ENCODE assay signal across 8 cellular contexts in the genomic region with DNA sequence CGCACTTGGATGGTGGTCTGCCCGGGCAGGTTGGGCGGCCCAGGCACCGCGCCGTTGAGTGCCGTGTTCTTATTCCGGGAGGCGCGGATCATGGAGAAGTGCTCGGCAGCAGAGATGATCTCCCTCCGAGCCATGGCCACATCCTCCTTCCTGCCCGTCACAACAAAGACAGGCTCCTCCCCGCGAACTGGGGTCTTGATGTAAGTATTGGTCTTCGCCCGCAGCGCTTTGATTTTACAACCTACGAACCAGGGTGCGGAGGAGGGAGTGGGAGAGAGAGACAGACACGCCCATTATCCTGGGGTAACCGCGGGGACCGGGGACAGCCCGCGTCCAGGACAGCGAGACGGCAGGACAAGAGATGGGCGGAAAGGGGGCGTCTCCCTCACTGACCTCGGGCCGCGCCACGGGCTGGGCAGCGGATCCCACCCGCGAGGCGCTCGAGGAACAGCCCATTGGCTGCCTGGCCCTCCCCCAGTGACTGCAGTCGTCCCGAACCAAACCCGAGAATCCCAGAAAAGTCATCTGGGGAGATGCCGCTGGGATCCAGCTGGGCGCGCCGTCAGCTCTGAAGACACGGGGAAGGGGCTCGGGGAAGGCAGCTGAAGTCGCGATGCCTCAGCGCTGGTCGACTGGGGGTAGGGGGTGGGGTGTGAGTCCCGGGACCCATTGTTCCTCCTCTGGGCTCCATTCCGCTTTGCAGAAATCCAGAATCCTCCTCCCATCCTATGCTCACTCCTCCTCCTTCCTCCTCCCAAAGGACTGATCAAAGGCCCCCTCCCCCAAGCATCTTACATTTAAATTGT. TPM values are rescaled to one million over a fixed set of nuclear protein-coding genes. Genes with fewer than 3 reads are reported as not detected.
DNase-seq lines count a peak whose midpoint lies in the region; ATAC-seq and TF ChIP-seq lines count a peak whose summit lies in the region.

No MANE protein-coding gene starts in this region.

- peak overlapping the region; percentile 87 for H3K4me2 ChIP-seq in MM.1S (ENCODE audit: low read depth, low read length)

- ATAC-seq in GM21390 (IDR thresholded peaks at IDR 0.05; ENCODE audit: unreplicated experiment) (no peak), GM21423 (IDR thresholded peaks at IDR 0.05; ENCODE audit: unreplicated experiment) (no peak)

- H3K4me1 ChIP-seq in MM.1S (ENCODE audit: low read length) (peaks cover 17% of the 10 kb centered on the region), mucosa of rectum (ENCODE audit: control insufficient read depth in 2 of 2, insufficient read depth in 2 of 2, low read length in 2 of 2) (peaks cover 8 to 18% of the 10 kb centered on the region in 2 donors), thyroid gland (peaks cover 15 to 22% of the 10 kb centered on the region in 2 donors)

- H3K9me3 ChIP-seq in MM.1S (replicated peaks; ENCODE audit: insufficient read depth, low read length) (no peaks in the 10 kb centered on the region), mucosa of rectum (ENCODE audit: control insufficient read depth in 2 of 2, low read length in 2 of 2) (no peaks in the 10 kb centered on the region), thyroid gland (no peaks in the 10 kb centered on the region)

- H3K9ac ChIP-seq in MM.1S (ENCODE audit: low read length) (peak overlapping the region; percentile 65; the same call in 1 of the 2 replicates), mucosa of rectum (ENCODE audit: low read depth in 1 of 2, low read length in 2 of 2) (peak overlapping the region; percentile 52 to 62)

- WGBS in thyroid gland, 2 donors = 1 to 3% methylated on average over 8 to 46 of the region's 54 CpGs

- DNase-seq in ELF-1 (ENCODE audit: low read depth, low spot score) (peak; percentile 75), MM.1S (no peak), epithelial cell of proximal tubule (ENCODE audit: low read depth) (no peak), thyroid gland (peak in 1 of 2 donors; percentile 12)
- peak; percentile 63 for DNase-seq in activated CD8-positive, alpha-beta memory T cell treated with anti-CD3 and anti-CD28 coated beads for 24 hours

- H2AFZ ChIP-seq in MM.1S (ENCODE audit: low read length) = peak overlapping the region; percentile 91

- H3K27me3 ChIP-seq in MM.1S (replicated peaks; ENCODE audit: insufficient read depth, low read length) = peaks cover 10% of the 10 kb centered on the region
- peaks cover 8 to 19% of the 10 kb centered on the region in 2 donors for H3K27me3 ChIP-seq in mucosa of rectum (ENCODE audit: control insufficient read depth in 2 of 2, insufficient read depth in 2 of 2, low read length in 2 of 2)
- no peaks in the 10 kb centered on the region for H3K27me3 ChIP-seq in thyroid gland

- TF ChIP-seq CTCF in MM.1S (IDR thresholded peaks at IDR 0.05; ENCODE audit: low read length) (no peak), epithelial cell of proximal tubule (conservative IDR thresholded peaks at IDR 0.05; ENCODE audit: low read depth, low read length) (no peak), thyroid gland (IDR thresholded peaks at IDR 0.05) (no peak)

- H3K36me3 ChIP-seq in MM.1S (replicated peaks; ENCODE audit: insufficient read depth, low read length) (no peaks in the 10 kb centered on the region; the same call in 1 of the 2 replicates), mucosa of rectum (ENCODE audit: control insufficient read depth in 2 of 2, insufficient read depth in 2 of 2, low read length in 2 of 2) (no peaks in the 10 kb centered on the region), thyroid gland (no peaks in the 10 kb centered on the region)

- H3K79me2 ChIP-seq in MM.1S (ENCODE audit: low read length) = peaks cover 31% of the 10 kb centered on the region

- no peaks in the 10 kb centered on the region for H3K9me2 ChIP-seq in MM.1S (replicated peaks; ENCODE audit: insufficient read depth, low read length)

- no peak overlapping the region for H3K27ac ChIP-seq in MM.1S (ENCODE audit: low read length)
- H3K27ac ChIP-seq in mucosa of rectum (ENCODE audit: low read depth in 2 of 2, low read length in 2 of 2) = peak overlapping the region; percentile 77 to 81
- H3K27ac ChIP-seq in thyroid gland = no peak overlapping the region

- TF ChIP-seq POLR2A in thyroid gland (IDR thresholded peaks at IDR 0.05) = no peak

- peaks cover 30% of the 10 kb centered on the region for H3F3A ChIP-seq in MM.1S (ENCODE audit: insufficient read depth, low read length)

- no peaks in the 10 kb centered on the region for H4K20me1 ChIP-seq in MM.1S (ENCODE audit: insufficient read depth, low read length)

- intact Hi-C loops in thyroid gland (cut with DNase I) = no loop called here

- peak overlapping the region; percentile 93 for H3K4me3 ChIP-seq in MM.1S (ENCODE audit: low read length)
- peak overlapping the region; percentile 78 for H3K4me3 ChIP-seq in epithelial cell of proximal tubule (ENCODE audit: low read depth, low read length)
- peak overlapping the region; percentile 75 to 100 for H3K4me3 ChIP-seq in mucosa of rectum (ENCODE audit: low read length in 2 of 2)
- H3K4me3 ChIP-seq in thyroid gland (replicated peaks in 1 of 3) = peak overlapping the region in 2 of 3 donors; percentile 62 to 63

RNA-seq across cellular contexts. Expression of gene MEX3B, which starts 1.2 kb away (rescaled TPM):
- total RNA-seq in epithelial cell of proximal tubule (4.7 and 4.9 TPM in 2 replicates), thyroid gland (1 to 10 TPM in 2 of 4 donors, under 1 TPM in 2; 0.73 to 1.8 (median 1.1) TPM)

Comparison
In these comparisons a context has a peak if more than half of its experiments do, and no peak if none do; other contexts are left out.
1. DNase-seq: peak in ELF-1 (single experiment) and activated CD8-positive, alpha-beta memory T cell treated with anti-CD3 and anti-CD28 coated beads for 24 hours (single experiment); none in MM.1S (single experiment) and epithelial cell of proximal tubule (single experiment).
2. H3K27ac ChIP-seq: peak in mucosa of rectum (2 of 2); none in MM.1S (single experiment) and thyroid gland (0 of 3).
3. Peak in every context shown above with its lines, with median percentiles within 50 percentile points of each other: H3K4me3 ChIP-seq.